In the genomic region with DNA sequence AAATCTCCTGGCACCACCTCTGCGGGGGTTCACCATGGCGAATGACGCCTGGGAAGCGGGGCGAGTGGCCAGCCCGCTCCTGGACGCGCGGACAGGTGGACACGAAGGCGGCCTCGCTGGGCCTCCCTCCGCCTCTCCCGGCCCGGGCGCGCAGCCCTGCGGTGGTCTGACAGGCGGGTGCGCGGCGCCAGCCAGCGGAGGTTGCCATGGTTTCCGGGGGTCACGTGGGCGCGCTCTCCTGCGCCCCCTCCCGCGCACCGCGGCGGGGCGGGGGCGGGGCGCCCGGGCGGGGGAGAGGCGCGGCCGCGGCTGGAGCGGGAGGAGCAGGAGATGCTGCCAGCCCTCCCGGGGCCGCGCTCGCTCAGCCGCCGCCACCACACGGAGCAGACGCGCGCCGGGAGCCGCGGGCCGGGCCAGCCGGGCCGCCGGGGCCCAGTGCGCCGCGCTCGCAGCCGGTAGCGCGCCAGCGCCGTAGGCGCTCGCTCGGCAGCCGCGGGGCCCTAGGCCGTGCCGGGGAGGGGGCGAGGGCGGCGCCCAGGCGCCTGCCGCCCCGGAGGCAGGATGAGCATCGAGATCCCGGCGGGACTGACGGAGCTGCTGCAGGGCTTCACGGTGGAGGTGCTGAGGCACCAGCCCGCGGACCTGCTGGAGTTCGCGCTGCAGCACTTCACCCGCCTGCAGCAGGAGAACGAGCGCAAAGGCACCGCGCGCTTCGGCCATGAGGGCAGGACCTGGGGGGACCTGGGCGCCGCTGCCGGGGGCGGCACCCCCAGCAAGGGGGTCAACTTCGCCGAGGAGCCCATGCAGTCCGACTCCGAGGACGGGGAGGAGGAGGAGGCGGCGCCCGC, we compare ENCODE assay signal across 1 cellular context.
TF ChIP-seq lines count a peak whose summit lies in the region.

Gene PRKAR2B (plus strand): TSS at position 359 of the 848 bp plus-strand sequence. CDS start 203 bp downstream, at position 562.

TF ChIP-seq in K562, 482 proteins besides CTCF, POLR2A, EP300 and RAD21 (continued from another document and continues in another):
- TF ChIP-seq DLX4 (CRISPR knock-in tag; IDR thresholded peaks at IDR 0.05) = no peak
- TF ChIP-seq TSHZ1 (CRISPR knock-in tag; IDR thresholded peaks at IDR 0.05) = 0 out of 2 replicates have a peak, but pooled peaks have one; percentile 33
- TF ChIP-seq, protein P1, sequence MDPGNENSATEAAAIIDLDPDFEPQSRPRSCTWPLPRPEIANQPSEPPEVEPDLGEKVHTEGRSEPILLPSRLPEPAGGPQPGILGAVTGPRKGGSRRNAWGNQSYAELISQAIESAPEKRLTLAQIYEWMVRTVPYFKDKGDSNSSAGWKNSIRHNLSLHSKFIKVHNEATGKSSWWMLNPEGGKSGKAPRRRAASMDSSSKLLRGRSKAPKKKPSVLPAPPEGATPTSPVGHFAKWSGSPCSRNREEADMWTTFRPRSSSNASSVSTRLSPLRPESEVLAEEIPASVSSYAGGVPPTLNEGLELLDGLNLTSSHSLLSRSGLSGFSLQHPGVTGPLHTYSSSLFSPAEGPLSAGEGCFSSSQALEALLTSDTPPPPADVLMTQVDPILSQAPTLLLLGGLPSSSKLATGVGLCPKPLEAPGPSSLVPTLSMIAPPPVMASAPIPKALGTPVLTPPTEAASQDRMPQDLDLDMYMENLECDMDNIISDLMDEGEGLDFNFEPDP (CRISPR knock-in tag; IDR thresholded peaks at IDR 0.05) = 0 out of 2 replicates have a peak, but pooled peaks have one; percentile 24
- no peak for TF ChIP-seq PTBP1 (IDR thresholded peaks at IDR 0.05; ENCODE audit: low read depth, low read length)
- 0 out of 2 replicates have a peak, but pooled peaks have one; percentile 33 for TF ChIP-seq E2F1 (CRISPR knock-in tag; IDR thresholded peaks at IDR 0.05)
- TF ChIP-seq DMBX1 (CRISPR knock-in tag; IDR thresholded peaks at IDR 0.05; ENCODE audit: borderline replicate concordance) = no peak; the same call in 1 of the 2 replicates
- TF ChIP-seq BRD4 (IDR thresholded peaks at IDR 0.05) = peak; percentile 50; the same call in 1 of the 2 replicates
- peak; percentile 89 for TF ChIP-seq THAP12 (CRISPR knock-in tag; IDR thresholded peaks at IDR 0.05)
- TF ChIP-seq ZNF277 (CRISPR knock-in tag; IDR thresholded peaks at IDR 0.05; ENCODE audit: borderline replicate concordance) = no peak
- peak; percentile 54 for TF ChIP-seq CHD4 (IDR thresholded peaks at IDR 0.05; ENCODE audit: insufficient read depth, insufficient replicate concordance, low read depth, low read length, poor library complexity, severe bottlenecking)
- TF ChIP-seq CHD7 (IDR thresholded peaks at IDR 0.05; ENCODE audit: low read depth, low read length) = no peak
- no peak for TF ChIP-seq FOXP4 (CRISPR knock-in tag; IDR thresholded peaks at IDR 0.05; ENCODE audit: borderline replicate concordance)
- no peak for TF ChIP-seq ZNF224 (CRISPR knock-in tag; IDR thresholded peaks at IDR 0.05)
- TF ChIP-seq RFX1 (IDR thresholded peaks at IDR 0.05) = peak; percentile 91
- peak; percentile 30 for TF ChIP-seq BRD9 (IDR thresholded peaks at IDR 0.05; ENCODE audit: low read depth, partially characterized antibody)
- TF ChIP-seq FOS (IDR thresholded peaks at IDR 0.05; ENCODE audit: extremely low read depth, insufficient read length) = no peak
- TF ChIP-seq MEIS2 (IDR thresholded peaks at IDR 0.05; ENCODE audit: partially characterized antibody) = peak; percentile 73
- no peak for TF ChIP-seq WHSC1 (IDR thresholded peaks at IDR 0.05; ENCODE audit: low read length)
